ENCODE assay signal across 30 cellular contexts in the genomic region with DNA sequence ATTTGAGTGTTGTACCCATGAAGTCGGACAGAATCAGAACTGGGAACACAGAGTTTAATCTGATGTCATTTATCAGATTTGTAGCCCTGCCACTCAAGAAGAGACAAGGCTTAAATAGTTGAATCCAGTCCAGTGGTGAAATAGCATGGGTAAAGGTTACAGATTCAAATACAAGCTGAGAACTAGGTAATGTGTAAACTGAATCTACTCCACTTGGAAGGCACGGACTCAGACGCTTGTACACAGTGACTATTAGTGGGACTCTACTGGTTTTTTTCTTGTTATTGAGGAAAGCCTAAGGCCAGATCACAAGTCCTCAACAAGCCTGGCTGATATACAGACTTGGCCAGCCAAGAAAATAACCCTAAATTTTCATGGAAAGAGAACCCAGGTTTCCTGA.
"Had no signal": no experiment of that assay in that cellular context is flagged by ENCODE, and none has a peak within 500 bp of the region (broad histone marks: within the 10 kb centered on the region; RNA-seq: fewer than 3 reads in every experiment).

No MANE protein-coding gene starts in this region.

- H3K36me3 ChIP-seq: brain microvascular endothelial cell, SJCRH30 had no signal

- H3K27ac Mint-ChIP-seq: activated CD4-positive, alpha-beta T cell treated with anti-CD3 and anti-CD28 coated beads, Interleukin-2, amount 10 ng/mL, durations not matched to agents 24 days and 14 days; activated CD8-positive, alpha-beta T cell treated with anti-CD3 and anti-CD28 coated beads for 36 hours; activated naive CD4-positive, alpha-beta T cell treated with anti-CD3 and anti-CD28 coated beads, Interleukin-2, amount 50 U/mL, for 24 hours; activated T-cell treated with anti-CD3 and anti-CD28 coated beads, Interleukin-2, amount 50 U/mL, for 72 hours; activated T-helper 17 cell treated with anti-CD3 and anti-CD28 coated beads, Interleukin-2, amount 50 U/mL, for 72 hours; T-helper 1 cell treated with Interleukin-12 subunit alpha and Interleukin-12 subunit beta and Interleukin-4 antibody, amounts not matched to agents 30 μg/mL and 1 μg/mL, for 36 hours; T-helper 2 cell treated with Interferon-gamma antibody and Interleukin-4, amounts not matched to agents 5 μg/mL and 100 μg/mL, for 36 hours had no signal

- DNase-seq: activated CD4-positive, alpha-beta T cell treated with anti-CD3 and anti-CD28 coated beads, Interleukin-2, amount 10 ng/mL, durations not matched to agents 24 days and 14 days; activated CD4-positive, alpha-beta T cell treated with anti-CD3 and anti-CD28 coated beads, Interleukin-2, amount 50 U/mL, for 4 hours; activated CD8-positive, alpha-beta T cell treated with anti-CD3 and anti-CD28 coated beads for 36 hours; activated effector memory CD4-positive, alpha-beta T cell treated with anti-CD3 and anti-CD28 coated beads, Interleukin-2, amount 50 U/mL, for 16 hours; activated naive CD4-positive, alpha-beta T cell treated with Interleukin-2 at 50 U/mL for 16 hours; activated T-cell treated with anti-CD3 and anti-CD28 coated beads, Interleukin-2, amount 50 U/mL, for 1 hour; activated T-cell treated with anti-CD3 and anti-CD28 coated beads, Interleukin-2, amount 50 U/mL, for 72 hours; anterior cingulate cortex; brain microvascular endothelial cell; central memory CD4-positive, alpha-beta T cell; NCI-H1092 treated with DMSO at 0.1 percent for 48 hours; NCI-H1417; NCI-H146; NCI-H187; NCI-H2029 treated with DMSO at 0.1 percent for 48 hours; NCI-H2107; NCI-H2171 treated with DMSO at 0.1 percent for 48 hours; NCI-H2227 treated with DMSO at 0.1 percent for 48 hours; NCI-H446; NCI-H510A treated with DMSO at 0.1 percent for 48 hours; NCI-H69; SHP77; SJCRH30; SK-N-SH had no signal

- H3K4me1 Mint-ChIP-seq: activated naive CD4-positive, alpha-beta T cell treated with anti-CD3 and anti-CD28 coated beads, Interleukin-2, amount 50 U/mL, for 24 hours; activated T-helper 17 cell treated with anti-CD3 and anti-CD28 coated beads, Interleukin-2, amount 50 U/mL, for 72 hours had no signal

- H3K27me3 ChIP-seq: brain microvascular endothelial cell had no signal

- H3K9me3 Mint-ChIP-seq: activated CD4-positive, alpha-beta T cell treated with anti-CD3 and anti-CD28 coated beads, Interleukin-2, amount 10 ng/mL, durations not matched to agents 24 days and 14 days; activated CD8-positive, alpha-beta T cell treated with anti-CD3 and anti-CD28 coated beads for 36 hours; activated naive CD4-positive, alpha-beta T cell treated with anti-CD3 and anti-CD28 coated beads, Interleukin-2, amount 50 U/mL, for 24 hours; activated T-cell treated with anti-CD3 and anti-CD28 coated beads, Interleukin-2, amount 50 U/mL, for 72 hours; activated T-helper 17 cell treated with anti-CD3 and anti-CD28 coated beads, Interleukin-2, amount 50 U/mL, for 72 hours; T-helper 1 cell treated with Interleukin-12 subunit alpha and Interleukin-12 subunit beta and Interleukin-4 antibody, amounts not matched to agents 30 μg/mL and 1 μg/mL, for 36 hours; T-helper 2 cell treated with Interferon-gamma antibody and Interleukin-4, amounts not matched to agents 5 μg/mL and 100 μg/mL, for 36 hours had no signal

- ATAC-seq: activated CD8-positive, alpha-beta T cell treated with anti-CD3 and anti-CD28 coated beads for 36 hours; activated T-cell treated with anti-CD3 and anti-CD28 coated beads, Interleukin-2, amount 50 U/mL, for 72 hours; activated T-helper 17 cell treated with anti-CD3 and anti-CD28 coated beads, Interleukin-2, amount 50 U/mL, for 72 hours; K562; Panc1 had no signal

- H3K4me3 ChIP-seq: K562, SJCRH30 had no signal

- H3K36me3 Mint-ChIP-seq: activated naive CD4-positive, alpha-beta T cell treated with anti-CD3 and anti-CD28 coated beads, Interleukin-2, amount 50 U/mL, for 24 hours had no signal

- H3K4me1 ChIP-seq: SJCRH30 had no signal

- H3K9me3 ChIP-seq: SJCRH30, SK-N-SH had no signal

- H3K4me3 Mint-ChIP-seq: activated CD4-positive, alpha-beta T cell treated with anti-CD3 and anti-CD28 coated beads, Interleukin-2, amount 10 ng/mL, durations not matched to agents 24 days and 14 days; activated CD8-positive, alpha-beta T cell treated with anti-CD3 and anti-CD28 coated beads for 36 hours; activated naive CD4-positive, alpha-beta T cell treated with anti-CD3 and anti-CD28 coated beads, Interleukin-2, amount 50 U/mL, for 24 hours; activated T-cell treated with anti-CD3 and anti-CD28 coated beads, Interleukin-2, amount 50 U/mL, for 72 hours; activated T-helper 17 cell treated with anti-CD3 and anti-CD28 coated beads, Interleukin-2, amount 50 U/mL, for 72 hours; T-helper 1 cell treated with Interleukin-12 subunit alpha and Interleukin-12 subunit beta and Interleukin-4 antibody, amounts not matched to agents 30 μg/mL and 1 μg/mL, for 36 hours; T-helper 2 cell treated with Interferon-gamma antibody and Interleukin-4, amounts not matched to agents 5 μg/mL and 100 μg/mL, for 36 hours had no signal

- H3K27ac ChIP-seq: brain microvascular endothelial cell, SJCRH30 had no signal
